11 cellular contexts compared by ENCODE assay signal in the genomic region with DNA sequence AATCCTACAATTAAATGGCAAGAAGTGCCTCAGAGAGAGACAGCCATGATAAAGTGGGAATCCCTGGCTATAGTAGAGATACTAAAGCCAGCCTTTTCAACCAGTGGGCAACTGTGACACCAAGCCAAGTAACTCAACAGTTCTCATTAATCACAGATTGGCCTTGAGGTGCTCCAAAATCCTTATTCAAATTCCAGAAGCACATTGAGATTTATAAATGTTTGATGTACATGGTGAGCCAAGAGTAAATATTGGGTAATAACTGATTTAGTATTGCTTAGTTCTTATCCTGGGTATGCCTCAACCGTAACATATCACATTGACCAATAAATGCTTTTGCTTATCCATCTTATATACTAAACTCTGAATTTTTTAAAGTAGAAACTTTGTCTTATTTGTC. TPM values are rescaled to one million over a fixed set of nuclear protein-coding genes. Genes with fewer than 3 reads are reported as not detected.
"Had no signal": no experiment of that assay in that cellular context is flagged by ENCODE, and none has a peak within 500 bp of the region (broad histone marks: within the 10 kb centered on the region; RNA-seq: fewer than 3 reads in every experiment).

No MANE protein-coding gene starts in this region.

- DNase-seq: GM23248, GOT3, H7, HFFc6, KBM-7 had no signal

- H3K9ac ChIP-seq: GM23248 had no signal

- H3K4me3 ChIP-seq: GM23248, HAP-1 had no signal

- H3K9me3 ChIP-seq: HAP-1 had no signal

- H3K27ac ChIP-seq: GM23248 had no signal

- H3K4me1 ChIP-seq: HAP-1 had no signal

- FAIRE-seq: HTR-8/SVneo had no signal

- H3K36me3 ChIP-seq: HAP-1 had no signal

- H2AFZ ChIP-seq: GM23248 had no signal

- ATAC-seq: HCT116 had no signal

RNA-seq across cellular contexts. Expression of a gene that starts 17.1 kb away (rescaled TPM):
- total RNA-seq: GM23248, H4, HFFc6, HT-29 had no signal
- polyA plus RNA-seq: GM23248, IgD-negative memory B cell had no signal

RNA-seq across cellular contexts. Expression of a gene that starts 29.3 kb away (rescaled TPM):
- total RNA-seq: GM23248, H4, HFFc6, HT-29 had no signal
- polyA plus RNA-seq: GM23248, IgD-negative memory B cell had no signal
